ENCODE assay signal across 31 cellular contexts in the genomic region with DNA sequence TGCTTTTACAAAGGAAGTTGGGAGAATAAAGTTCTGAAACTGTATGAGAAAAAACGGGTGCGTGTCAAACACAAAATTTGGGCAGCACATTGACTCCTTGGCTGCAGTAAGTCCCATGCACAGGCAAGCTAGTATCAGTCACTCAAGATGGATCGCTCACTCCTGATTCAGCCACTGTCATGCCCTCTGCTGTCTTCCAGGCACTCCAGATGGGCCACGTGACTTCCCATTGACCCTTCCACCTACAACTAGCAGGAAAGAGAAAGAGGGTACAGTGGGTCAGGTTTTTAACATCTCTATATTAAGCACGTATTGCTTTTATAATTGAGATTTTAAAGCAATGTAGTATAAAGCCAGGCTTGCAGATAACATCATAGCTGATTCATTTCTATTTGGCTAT. TPM values are rescaled to one million over a fixed set of nuclear protein-coding genes. Genes with fewer than 3 reads are reported as not detected.
"Had no signal": no experiment of that assay in that cellular context is flagged by ENCODE, and none has a peak within 500 bp of the region (broad histone marks: within the 10 kb centered on the region; RNA-seq: fewer than 3 reads in every experiment).

No MANE protein-coding gene starts in this region.

- H3K27me3 ChIP-seq: breast epithelium, foreskin keratinocyte, heart left ventricle, neutrophil, sigmoid colon, stomach, thyroid gland, upper lobe of left lung, vagina had no signal

- DNase-seq: activated CD4-positive, alpha-beta T cell treated with anti-CD3 and anti-CD28 coated beads for 1 hour; activated CD4-positive, alpha-beta T cell treated with anti-CD3 and anti-CD28 coated beads, Interleukin-2, amount 50 U/mL, for 1 hour; activated CD8-positive, alpha-beta T cell treated with anti-CD3 and anti-CD28 coated beads for 36 hours; activated naive CD4-positive, alpha-beta T cell; activated T-cell treated with anti-CD3 and anti-CD28 coated beads, Interleukin-2, amount 50 U/mL, for 72 hours; dermis blood vessel endothelial cell; effector CD4-positive, alpha-beta T cell; foreskin keratinocyte; heart left ventricle; hypothalamus; naive B cell; nephron progenitor cell; psoas muscle; sigmoid colon; small intestine; stimulated activated CD4-positive, alpha-beta T cell treated with anti-CD3 and anti-CD28 coated beads, Interleukin-4, amount 100 ng/mL, for 4 hours; stimulated activated CD8-positive, alpha-beta memory T cell treated with anti-CD3 and anti-CD28 coated beads, Interleukin-4, amount 100 ng/mL, for 48 hours; stomach; T-helper 9 cell; thyroid gland; upper lobe of left lung had no signal

- H3K27me3 Mint-ChIP-seq: activated CD8-positive, alpha-beta T cell treated with anti-CD3 and anti-CD28 coated beads for 36 hours had no signal

- FAIRE-seq: colon, endometrium, small intestine had no signal

- ATAC-seq: activated CD8-positive, alpha-beta T cell treated with anti-CD3 and anti-CD28 coated beads for 36 hours; activated naive CD4-positive, alpha-beta T cell treated with anti-CD3 and anti-CD28 coated beads, Interleukin-2, amount 50 U/mL, for 72 hours; activated T-cell treated with anti-CD3 and anti-CD28 coated beads, Interleukin-2, amount 50 U/mL, for 72 hours; foreskin keratinocyte; heart left ventricle; psoas muscle; stimulated activated memory B cell treated with anti-CD40 and anti-IgM and Interleukin-4, amounts not matched to agents 10 μg/mL and 1 μg/mL and 100 μg/mL, for 72 hours had no signal

- H3K27ac Mint-ChIP-seq: activated CD8-positive, alpha-beta T cell treated with anti-CD3 and anti-CD28 coated beads for 36 hours; activated naive CD4-positive, alpha-beta T cell treated with anti-CD3 and anti-CD28 coated beads, Interleukin-2, amount 50 U/mL, for 72 hours; activated T-cell treated with anti-CD3 and anti-CD28 coated beads, Interleukin-2, amount 50 U/mL, for 72 hours; mesothelial cell of epicardium; naive B cell; nephron progenitor cell; stimulated activated memory B cell treated with anti-CD40 and anti-IgM and Interleukin-4, amounts not matched to agents 10 μg/mL and 1 μg/mL and 100 μg/mL, for 72 hours; T-helper 1 cell treated with Interleukin-12 subunit alpha and Interleukin-12 subunit beta and Interleukin-4 antibody, amounts not matched to agents 30 μg/mL and 1 μg/mL, for 36 hours had no signal

- H3K36me3 Mint-ChIP-seq: activated naive CD4-positive, alpha-beta T cell treated with anti-CD3 and anti-CD28 coated beads, Interleukin-2, amount 50 U/mL, for 72 hours; mesothelial cell of epicardium; naive B cell; stimulated activated memory B cell treated with anti-CD40 and anti-IgM and Interleukin-4, amounts not matched to agents 10 μg/mL and 1 μg/mL and 100 μg/mL, for 72 hours had no signal

- H3K4me3 ChIP-seq: breast epithelium, heart left ventricle, psoas muscle, sigmoid colon, stomach, thyroid gland, upper lobe of left lung, vagina had no signal

- H3K9me3 ChIP-seq: breast epithelium, heart left ventricle, neutrophil, psoas muscle, sigmoid colon, stomach, thyroid gland, upper lobe of left lung, vagina had no signal

- H3K4me1 ChIP-seq: breast epithelium, foreskin keratinocyte, heart left ventricle, psoas muscle, sigmoid colon, stomach, thyroid gland, upper lobe of left lung, vagina had no signal

- H3K9me3 Mint-ChIP-seq: activated CD8-positive, alpha-beta T cell treated with anti-CD3 and anti-CD28 coated beads for 36 hours; activated naive CD4-positive, alpha-beta T cell treated with anti-CD3 and anti-CD28 coated beads, Interleukin-2, amount 50 U/mL, for 72 hours; activated T-cell treated with anti-CD3 and anti-CD28 coated beads, Interleukin-2, amount 50 U/mL, for 72 hours; central memory CD8-positive, alpha-beta T cell; mesothelial cell of epicardium; nephron progenitor cell; stimulated activated memory B cell treated with anti-CD40 and anti-IgM and Interleukin-4, amounts not matched to agents 10 μg/mL and 1 μg/mL and 100 μg/mL, for 72 hours; T-helper 1 cell treated with Interleukin-12 subunit alpha and Interleukin-12 subunit beta and Interleukin-4 antibody, amounts not matched to agents 30 μg/mL and 1 μg/mL, for 36 hours had no signal

- H3K4me3 Mint-ChIP-seq: activated CD8-positive, alpha-beta T cell treated with anti-CD3 and anti-CD28 coated beads for 36 hours; activated T-cell treated with anti-CD3 and anti-CD28 coated beads, Interleukin-2, amount 50 U/mL, for 72 hours; central memory CD8-positive, alpha-beta T cell; mesothelial cell of epicardium; naive B cell; nephron progenitor cell; stimulated activated memory B cell treated with anti-CD40 and anti-IgM and Interleukin-4, amounts not matched to agents 10 μg/mL and 1 μg/mL and 100 μg/mL, for 72 hours; T-helper 1 cell treated with Interleukin-12 subunit alpha and Interleukin-12 subunit beta and Interleukin-4 antibody, amounts not matched to agents 30 μg/mL and 1 μg/mL, for 36 hours had no signal

- H3K4me1 Mint-ChIP-seq: central memory CD8-positive, alpha-beta T cell; mesothelial cell of epicardium; naive B cell; nephron progenitor cell; stimulated activated memory B cell treated with anti-CD40 and anti-IgM and Interleukin-4, amounts not matched to agents 10 μg/mL and 1 μg/mL and 100 μg/mL, for 72 hours had no signal

- H3K27ac ChIP-seq: breast epithelium, foreskin keratinocyte, heart left ventricle, neutrophil, psoas muscle, sigmoid colon, stomach, thyroid gland, upper lobe of left lung, vagina had no signal

- H3K36me3 ChIP-seq: breast epithelium, heart left ventricle, neutrophil, sigmoid colon, stomach, thyroid gland, upper lobe of left lung, vagina had no signal

RNA-seq across cellular contexts. Expression of a gene that starts 8.6 kb away (rescaled TPM):
- total RNA-seq: activated CD8-positive, alpha-beta T cell treated with anti-CD3 and anti-CD28 coated beads for 36 hours had no signal
